Comparison of ENCODE assay signal across 28 cellular contexts in genomic region chr4:155548173-155548572, GRCh38.
DNase-seq lines count a peak whose midpoint lies in the region; ATAC-seq and TF ChIP-seq lines count a peak whose summit lies in the region.
"Had no signal": no experiment of that assay in that cellular context is flagged by ENCODE, and none has a peak within 500 bp of the region (broad histone marks: within the 10 kb centered on the region; RNA-seq: fewer than 3 reads in every experiment).

No MANE protein-coding gene starts in this region.

- in situ Hi-C loops in GM23248 (cut with MboI) (no loop called here), gastrocnemius medialis (cut with MboI; ENCODE audit: low sequenced_read_pairs in 4 of 4) (no loop called here)

- no peaks in the 10 kb centered on the region for H3K4me1 Mint-ChIP-seq in effector memory CD8-positive, alpha-beta T cell (ENCODE audit: low read depth in 2 of 2)
- H3K4me1 Mint-ChIP-seq: activated naive CD8-positive, alpha-beta T cell treated with anti-CD3 and anti-CD28 coated beads, Interleukin-2, amount 10 ng/mL, durations not matched to agents 7 days and 5 days; CD4-positive, CD25-positive, alpha-beta regulatory T cell; immature natural killer cell; stimulated activated effector memory CD8-positive, alpha-beta T cell treated with anti-CD3 and anti-CD28 coated beads, Interleukin-12 subunit alpha, Interleukin-12 subunit beta, amount 100 ng/mL, for 72 hours had no signal

- H3K9me2 ChIP-seq in GM23248 (ENCODE audit: insufficient read depth): no peaks in the 10 kb centered on the region

- no peaks in the 10 kb centered on the region for H4K20me1 ChIP-seq in GM23248 (ENCODE audit: insufficient read depth)

- H3K27me3 Mint-ChIP-seq in effector memory CD8-positive, alpha-beta T cell: no peaks in the 10 kb centered on the region
- H3K27me3 Mint-ChIP-seq: activated T-cell treated with anti-CD3 and anti-CD28 coated beads, Interleukin-2, amount 50 U/mL, for 24 hours; CD4-positive, CD25-positive, alpha-beta regulatory T cell had no signal

- WGBS in GM23248 (ENCODE audit: low coverage in 1 of 2, low lambda C conversion rate in 2 of 2, missing lambda C conversion rate in 2 of 2), 2 experiments: 24 to 32% methylated on average over 2 of the region's 2 CpGs

- H3K9me3 Mint-ChIP-seq in effector memory CD8-positive, alpha-beta T cell: peaks cover 0 to 4% of the 10 kb centered on the region in 2 donors
- H3K9me3 Mint-ChIP-seq: activated naive CD8-positive, alpha-beta T cell treated with anti-CD3 and anti-CD28 coated beads, Interleukin-2, amount 10 ng/mL, durations not matched to agents 7 days and 5 days had no signal

- H3K9me3 ChIP-seq in GM23248 (ENCODE audit: low read depth) (no peaks in the 10 kb centered on the region), adipocyte (ENCODE audit: control insufficient read depth, low read length) (no peaks in the 10 kb centered on the region), gastrocnemius medialis (no peaks in the 10 kb centered on the region)
- H3K9me3 ChIP-seq: colonic mucosa, transverse colon had no signal

- H2AFZ ChIP-seq in GM23248: peak overlapping the region; percentile 45; the same call in 1 of the 2 replicates
- H2AFZ ChIP-seq: parathyroid adenoma had no signal

- H3K4me3 ChIP-seq in GM23248 (no peak overlapping the region), adipocyte (ENCODE audit: low read length) (no peak overlapping the region), foreskin fibroblast (ENCODE audit: low read depth in 1 of 2, low read length in 2 of 2) (no peak overlapping the region), gastrocnemius medialis (no peak overlapping the region)
- H3K4me3 ChIP-seq: ascending aorta, cardiac muscle cell, colonic mucosa, transverse colon had no signal

- H3K9ac ChIP-seq in GM23248 (no peak overlapping the region), adipocyte (ENCODE audit: low read length) (no peak overlapping the region)
- H3K9ac ChIP-seq: parathyroid adenoma had no signal

- no peaks in the 10 kb centered on the region for H3K36me3 Mint-ChIP-seq in effector memory CD8-positive, alpha-beta T cell (ENCODE audit: insufficient read depth)
- H3K36me3 Mint-ChIP-seq: activated naive CD8-positive, alpha-beta T cell treated with anti-CD3 and anti-CD28 coated beads, Interleukin-2, amount 10 ng/mL, durations not matched to agents 7 days and 5 days; CD4-positive, CD25-positive, alpha-beta regulatory T cell; immature natural killer cell; stimulated activated effector memory CD8-positive, alpha-beta T cell treated with anti-CD3 and anti-CD28 coated beads, Interleukin-12 subunit alpha, Interleukin-12 subunit beta, amount 100 ng/mL, for 72 hours had no signal

- H3K27ac ChIP-seq in GM23248 (no peak overlapping the region), gastrocnemius medialis (no peak overlapping the region)
- H3K27ac ChIP-seq: cardiac muscle cell, colonic mucosa, parathyroid adenoma, transverse colon had no signal

- H3K4me1 ChIP-seq in GM23248 (ENCODE audit: insufficient read depth): no peaks in the 10 kb centered on the region
- peaks cover 22% of the 10 kb centered on the region for H3K4me1 ChIP-seq in adipocyte (ENCODE audit: control insufficient read depth, insufficient read depth, low read length)
- H3K4me1 ChIP-seq in gastrocnemius medialis: no peaks in the 10 kb centered on the region
- H3K4me1 ChIP-seq: colonic mucosa, parathyroid adenoma, transverse colon had no signal

- peaks cover 8% of the 10 kb centered on the region; the same call in 1 of the 2 replicates for H3F3A ChIP-seq in GM23248 (ENCODE audit: insufficient read depth)

- DNase-seq in GM23248 (no peak), adipocyte (ENCODE audit: low read depth) (peak; percentile 71), foreskin fibroblast (peak; percentile 23 to 74), gastrocnemius medialis (peak; percentile 4 to 18), T-helper 1 cell (no peak)
- no peak for DNase-seq in effector memory CD8-positive, alpha-beta T cell
- DNase-seq: activated CD4-positive, alpha-beta T cell treated with anti-CD3 and anti-CD28 coated beads, Interleukin-2, amount 50 U/mL, for 1 hour; activated CD4-positive, CD25-positive, alpha-beta regulatory T cell; activated gamma-delta T cell; activated naive CD8-positive, alpha-beta T cell treated with anti-CD3 and anti-CD28 coated beads, Interleukin-2, amount 10 ng/mL, durations not matched to agents 7 days and 5 days; activated T-cell treated with anti-CD3 and anti-CD28 coated beads, Interleukin-2, amount 50 U/mL, for 24 hours; CD4-positive, CD25-positive, alpha-beta regulatory T cell; colonic mucosa; effector memory CD4-positive, alpha-beta T cell; H7; hippocampal formation; immature natural killer cell; left colon; NCI-H1417; NCI-H2029; NCI-H226; retina; transverse colon had no signal

- no peaks in the 10 kb centered on the region for H3K79me2 ChIP-seq in GM23248 (ENCODE audit: insufficient read depth)
- H3K79me2 ChIP-seq: parathyroid adenoma had no signal

- intact Hi-C loops in gastrocnemius medialis (cut with DNase I; ENCODE audit: low total_unique reads): loop anchor here (5.0 kb wide), 1 partner anchor 59 kb away; no protein-coding TSS in a partner anchor

- H3K27ac Mint-ChIP-seq in effector memory CD8-positive, alpha-beta T cell: no peak overlapping the region
- H3K27ac Mint-ChIP-seq: activated naive CD8-positive, alpha-beta T cell treated with anti-CD3 and anti-CD28 coated beads, Interleukin-2, amount 10 ng/mL, durations not matched to agents 7 days and 5 days; activated T-cell treated with anti-CD3 and anti-CD28 coated beads, Interleukin-2, amount 50 U/mL, for 24 hours; CD4-positive, CD25-positive, alpha-beta regulatory T cell; immature natural killer cell; stimulated activated effector memory CD8-positive, alpha-beta T cell treated with anti-CD3 and anti-CD28 coated beads, Interleukin-12 subunit alpha, Interleukin-12 subunit beta, amount 100 ng/mL, for 72 hours had no signal

- no peak for TF ChIP-seq CTCF in foreskin fibroblast (IDR thresholded peaks at IDR 0.05; ENCODE audit: low read depth, low read length)
- TF ChIP-seq CTCF in gastrocnemius medialis (IDR thresholded peaks at IDR 0.05 in 4 of 5, conservative IDR thresholded peaks at IDR 0.05 in 1 of 5): no peak

- H3K4me2 ChIP-seq in GM23248 (ENCODE audit: unreplicated experiment): no peak overlapping the region

- H3K4me3 Mint-ChIP-seq in effector memory CD8-positive, alpha-beta T cell: no peak overlapping the region
- H3K4me3 Mint-ChIP-seq: activated naive CD8-positive, alpha-beta T cell treated with anti-CD3 and anti-CD28 coated beads, Interleukin-2, amount 10 ng/mL, durations not matched to agents 7 days and 5 days; activated T-cell treated with anti-CD3 and anti-CD28 coated beads, Interleukin-2, amount 50 U/mL, for 24 hours; CD4-positive, CD25-positive, alpha-beta regulatory T cell; immature natural killer cell; stimulated activated effector memory CD8-positive, alpha-beta T cell treated with anti-CD3 and anti-CD28 coated beads, Interleukin-12 subunit alpha, Interleukin-12 subunit beta, amount 100 ng/mL, for 72 hours had no signal

- H3K36me3 ChIP-seq in GM23248 (ENCODE audit: low read depth) (no peaks in the 10 kb centered on the region), adipocyte (ENCODE audit: control insufficient read depth, insufficient read depth, low read length, severe bottlenecking) (no peaks in the 10 kb centered on the region), gastrocnemius medialis (no peaks in the 10 kb centered on the region)
- H3K36me3 ChIP-seq: ascending aorta, cardiac muscle cell, colonic mucosa, transverse colon had no signal

- peak; percentile 42 to 56 for ATAC-seq in gastrocnemius medialis
- no peak for ATAC-seq in GM18858 (IDR thresholded peaks at IDR 0.05; ENCODE audit: unreplicated experiment)
- ATAC-seq in effector memory CD8-positive, alpha-beta T cell (replicated peaks): no peak
- ATAC-seq: left colon; stimulated activated effector memory CD8-positive, alpha-beta T cell treated with anti-CD3 and anti-CD28 coated beads, Interleukin-12 subunit alpha, Interleukin-12 subunit beta, amount 100 ng/mL, for 72 hours had no signal

- no peak for TF ChIP-seq POLR2A in gastrocnemius medialis (IDR thresholded peaks at IDR 0.05)

- H3K27me3 ChIP-seq in GM23248 (replicated peaks; ENCODE audit: insufficient read depth) (no peaks in the 10 kb centered on the region), adipocyte (replicated peaks; ENCODE audit: control insufficient read depth, insufficient read depth, low read length) (no peaks in the 10 kb centered on the region), gastrocnemius medialis (no peaks in the 10 kb centered on the region)
- H3K27me3 ChIP-seq: ascending aorta, cardiac muscle cell, colonic mucosa, transverse colon had no signal

Comparison
In these comparisons a context has a peak if more than half of its experiments do, and no peak if none do; other contexts are left out.
1. DNase-seq: peak in adipocyte (single experiment), foreskin fibroblast (2 of 2) and gastrocnemius medialis (2 of 2); none in GM23248 (single experiment), T-helper 1 cell (0 of 5) and effector memory CD8-positive, alpha-beta T cell (0 of 3).
2. ATAC-seq: peak in gastrocnemius medialis (2 of 2); none in GM18858 (single experiment) and effector memory CD8-positive, alpha-beta T cell (single experiment).